In genomic region chr5:58735637-58736036, GRCh38 we compare ENCODE assay signal across 16 cellular contexts.
A peak's percentile ranks its signal among the peaks of the same experiment; 100 is the strongest.
DNase-seq lines count a peak whose midpoint lies in the region; ATAC-seq and TF ChIP-seq lines count a peak whose summit lies in the region.
"Had no signal": no experiment of that assay in that cellular context is flagged by ENCODE, and none has a peak within 500 bp of the region (broad histone marks: within the 10 kb centered on the region; RNA-seq: fewer than 3 reads in every experiment).

No MANE protein-coding gene starts in this region.

- no peak overlapping the region for H3K27ac ChIP-seq in GM23338 (ENCODE audit: low read depth)
- peak overlapping the region; percentile 29 for H3K27ac ChIP-seq in neural progenitor cell
- H3K27ac ChIP-seq in CD8-positive, alpha-beta memory T cell (ENCODE audit: low read depth, low read length) = no peak overlapping the region

- no peaks in the 10 kb centered on the region for H3K79me2 ChIP-seq in GM23338 (replicated peaks; ENCODE audit: insufficient read depth)
- H3K79me2 ChIP-seq in neural progenitor cell (ENCODE audit: low read depth) = no peaks in the 10 kb centered on the region

- H3K36me3 Mint-ChIP-seq in GM23338 (ENCODE audit: low read depth) = peaks cover 2% of the 10 kb centered on the region; the same call in 1 of the 3 replicates
- no peaks in the 10 kb centered on the region for H3K36me3 Mint-ChIP-seq in neural progenitor cell
- no peaks in the 10 kb centered on the region for H3K36me3 Mint-ChIP-seq in CD8-positive, alpha-beta memory T cell
- H3K36me3 Mint-ChIP-seq: CD4-positive, alpha-beta memory T cell had no signal

- peaks cover 2% of the 10 kb centered on the region for H3K27me3 Mint-ChIP-seq in GM23338 (ENCODE audit: insufficient read depth, low read depth, poor library complexity)
- peaks cover 6% of the 10 kb centered on the region for H3K27me3 Mint-ChIP-seq in neural progenitor cell (ENCODE audit: insufficient read depth, low read depth)
- peaks cover 0 to 3% of the 10 kb centered on the region in 2 donors for H3K27me3 Mint-ChIP-seq in CD8-positive, alpha-beta memory T cell

- H3K4me2 ChIP-seq in GM23338 (no peak overlapping the region), neural progenitor cell (peak overlapping the region; percentile 46)

- H3K36me3 ChIP-seq in GM23338 (ENCODE audit: insufficient read depth) (no peaks in the 10 kb centered on the region), neural progenitor cell (no peaks in the 10 kb centered on the region)
- no peaks in the 10 kb centered on the region for H3K36me3 ChIP-seq in CD8-positive, alpha-beta memory T cell (ENCODE audit: insufficient read depth, low read length)
- H3K36me3 ChIP-seq: HAP-1 had no signal

- H3K27ac Mint-ChIP-seq in GM23338 = no peak overlapping the region; the same call in 1 of the 2 replicates
- H3K27ac Mint-ChIP-seq in neural progenitor cell = no peak overlapping the region
- H3K27ac Mint-ChIP-seq in CD8-positive, alpha-beta memory T cell = no peak overlapping the region
- H3K27ac Mint-ChIP-seq: CD4-positive, alpha-beta memory T cell; HFFc6 had no signal

- H3K4me1 ChIP-seq in GM23338 (ENCODE audit: insufficient read depth) (no peaks in the 10 kb centered on the region), neural progenitor cell (peaks cover 17% of the 10 kb centered on the region)
- no peaks in the 10 kb centered on the region for H3K4me1 ChIP-seq in CD8-positive, alpha-beta memory T cell (ENCODE audit: insufficient read depth, low read length)
- H3K4me1 ChIP-seq: HAP-1 had no signal

- no peak overlapping the region for H3K9ac ChIP-seq in neural progenitor cell

- no peaks in the 10 kb centered on the region for H3K27me3 ChIP-seq in GM23338 (ENCODE audit: insufficient read depth)
- H3K27me3 ChIP-seq in neural progenitor cell = no peaks in the 10 kb centered on the region
- H3K27me3 ChIP-seq in CD8-positive, alpha-beta memory T cell (ENCODE audit: insufficient read depth, low read length, poor library complexity, severe bottlenecking) = no peaks in the 10 kb centered on the region

- POLR2A ChIA-PET in CD8-positive, alpha-beta memory T cell (lab: Charles Lee) = no interaction called here

- H4K20me1 ChIP-seq in GM23338 (replicated peaks; ENCODE audit: insufficient read depth) (no peaks in the 10 kb centered on the region), neural progenitor cell (ENCODE audit: low read depth) (no peaks in the 10 kb centered on the region)

- in situ Hi-C loops in SK-MEL-5 (cut with HindIII; ENCODE audit: low pct_unique_long_range_greater_than_20kb, low sequenced_read_pairs) = no loop called here

- H3K4me1 Mint-ChIP-seq in GM23338 (peaks cover 15% of the 10 kb centered on the region; the same call in 2 of the 3 replicates), neural progenitor cell (peaks cover 14% of the 10 kb centered on the region)
- H3K4me1 Mint-ChIP-seq in CD8-positive, alpha-beta memory T cell = no peaks in the 10 kb centered on the region
- H3K4me1 Mint-ChIP-seq: CD4-positive, alpha-beta memory T cell had no signal

- H3K9me3 Mint-ChIP-seq in GM23338 = no peaks in the 10 kb centered on the region
- no peaks in the 10 kb centered on the region for H3K9me3 Mint-ChIP-seq in neural progenitor cell
- no peaks in the 10 kb centered on the region for H3K9me3 Mint-ChIP-seq in CD8-positive, alpha-beta memory T cell
- H3K9me3 Mint-ChIP-seq: CD4-positive, alpha-beta memory T cell had no signal

- H3F3A ChIP-seq in GM23338 (replicated peaks; ENCODE audit: low read depth) = no peaks in the 10 kb centered on the region
- no peaks in the 10 kb centered on the region for H3F3A ChIP-seq in neural progenitor cell (ENCODE audit: low read depth)

- no peak overlapping the region for H3K4me3 ChIP-seq in GM23338
- no peak overlapping the region for H3K4me3 ChIP-seq in neural progenitor cell
- H3K4me3 ChIP-seq in CD8-positive, alpha-beta memory T cell (ENCODE audit: low read length) = no peak overlapping the region
- H3K4me3 ChIP-seq: GM12878, HAP-1 had no signal

- CTCF ChIA-PET in CD8-positive, alpha-beta memory T cell (lab: Charles Lee) = no interaction called here

- peak; percentile 46; the same call in 2 of the 3 replicates for ATAC-seq in GM23338
- ATAC-seq: GM12878 had no signal

- H3K9me3 ChIP-seq in neural progenitor cell (ENCODE audit: low read depth) = no peaks in the 10 kb centered on the region
- no peaks in the 10 kb centered on the region for H3K9me3 ChIP-seq in CD8-positive, alpha-beta memory T cell (ENCODE audit: low read length)
- H3K9me3 ChIP-seq: HAP-1 had no signal

- peak; percentile 17 for DNase-seq in COLO829 (ENCODE audit: low spot score)
- DNase-seq in GM23338 (ENCODE audit: low spot score) = no peak
- DNase-seq in SK-MEL-5 (ENCODE audit: low read depth, low spot score) = peak; percentile 35
- DNase-seq in neural progenitor cell (ENCODE audit: low spot score) = peak; percentile 26
- DNase-seq in NAMALWA (ENCODE audit: low spot score) = no peak
- DNase-seq in CD8-positive, alpha-beta memory T cell = no peak
- DNase-seq in activated CD8-positive, alpha-beta memory T cell treated with anti-CD3 and anti-CD28 coated beads, Interleukin-2, amount 50 U/mL, for 4 hours = no peak
- no peak for DNase-seq in GOT3 (lab: John Stamatoyannopoulos, UW)
- DNase-seq: C1 segment of cervical spinal cord; CD4-positive, alpha-beta memory T cell; DMS 273 treated with DMSO at 0.1 percent for 48 hours; EL; GDM1; HFFc6 had no signal

- H3K4me3 Mint-ChIP-seq in GM23338 (no peak overlapping the region), neural progenitor cell (no peak overlapping the region)
- H3K4me3 Mint-ChIP-seq in CD8-positive, alpha-beta memory T cell = no peak overlapping the region
- H3K4me3 Mint-ChIP-seq: CD4-positive, alpha-beta memory T cell; HFFc6 had no signal

- H2AFZ ChIP-seq in GM23338 (no peak overlapping the region), neural progenitor cell (replicated peaks) (peak overlapping the region; percentile 60)

- TF ChIP-seq CTCF in GM23338 (conservative IDR thresholded peaks at IDR 0.05; ENCODE audit: low read depth in 2 of 2) = no peak
- TF ChIP-seq CTCF in neural progenitor cell (IDR thresholded peaks at IDR 0.05) = no peak

- H3K9me2 ChIP-seq in GM23338 (ENCODE audit: insufficient read depth) = no peaks in the 10 kb centered on the region

TF ChIP-seq in GM23338, 12 proteins besides CTCF, POLR2A, EP300 and RAD21:
- no peak for TF ChIP-seq POLR2AphosphoS5 (IDR thresholded peaks at IDR 0.05; ENCODE audit: low read depth)

Comparison
In these comparisons a context has a peak if more than half of its experiments do, and no peak if none do; other contexts are left out.
1. DNase-seq: peak in COLO829 (single experiment), SK-MEL-5 (single experiment) and neural progenitor cell (single experiment); none in GM23338 (single experiment), NAMALWA (single experiment), CD8-positive, alpha-beta memory T cell (0 of 5), activated CD8-positive, alpha-beta memory T cell treated with anti-CD3 and anti-CD28 coated beads, Interleukin-2, amount 50 U/mL, for 4 hours (single experiment) and GOT3 (single experiment).